17 cellular contexts compared by ENCODE assay signal in genomic region chr11:64817476-64817875, GRCh38. TPM values are rescaled to one million over a fixed set of nuclear protein-coding genes. Genes with fewer than 3 reads are reported as not detected.
DNase-seq lines count a peak whose midpoint lies in the region; ATAC-seq and TF ChIP-seq lines count a peak whose summit lies in the region.
"Had no signal": no experiment of that assay in that cellular context is flagged by ENCODE, and none has a peak within 500 bp of the region (broad histone marks: within the 10 kb centered on the region; RNA-seq: fewer than 3 reads in every experiment).

No MANE protein-coding gene starts in this region.

- CTCF ChIA-PET in MCF 10A (lab: Yijun Ruan, JAX): interaction anchor here (0.7 kb wide), 1 partner anchor 77 kb away, joined by 3 read pairs; no protein-coding TSS in a partner anchor

- no TSS peak for BruUV-seq in MCF 10A (replicated peaks; lab: Mats Ljungman, UMichigan)

- no peak overlapping the region for H3K4me2 ChIP-seq in osteoblast (ENCODE audit: insufficient read depth, low read length)
- H3K4me2 ChIP-seq: GM23338 had no signal

- POLR2A ChIA-PET in MCF 10A (lab: Yijun Ruan, JAX): no interaction called here

- DNase-seq in MCF 10A (ENCODE audit: unreplicated experiment) (no peak), breast epithelium (ENCODE audit: low spot score in 2 of 2) (no peak), glutamatergic neuron (no peak), osteoblast (ENCODE audit: insufficient read length, low spot score, missing footprints) (peak; percentile 0), SHP77 (lab: John Stamatoyannopoulos, UW) (no peak)
- DNase-seq in stimulated activated naive B cell treated with anti-CD40 and anti-IgM and Interleukin-4, amounts not matched to agents 10 μg/mL and 1 μg/mL and 100 μg/mL, for 72 hours: no peak
- DNase-seq: ACHN; BE2C; C1 segment of cervical spinal cord; CD4-positive, CD25-positive, alpha-beta regulatory T cell; CD8-positive, alpha-beta memory T cell; COR-L47; HCEC 1CT; IMR-90 had no signal

- intact Hi-C loops in MCF 10A (cut with micrococcal nuclease): no loop called here
- intact Hi-C loops in breast epithelium (cut with DNase I; ENCODE audit: low total_unique reads): no loop called here

- H3K27me3 Mint-ChIP-seq in MCF 10A (ENCODE audit: insufficient read depth, unreplicated experiment) (no peaks in the 10 kb centered on the region), glutamatergic neuron (ENCODE audit: unreplicated experiment) (peaks cover 6% of the 10 kb centered on the region)
- no peaks in the 10 kb centered on the region for H3K27me3 Mint-ChIP-seq in stimulated activated naive B cell treated with anti-CD40 and anti-IgM and Interleukin-4, amounts not matched to agents 10 μg/mL and 1 μg/mL and 100 μg/mL, for 72 hours
- H3K27me3 Mint-ChIP-seq: CD8-positive, alpha-beta memory T cell had no signal

- H4K20me1 ChIP-seq in osteoblast (ENCODE audit: insufficient read depth, low read length): no peaks in the 10 kb centered on the region

- TF ChIP-seq POLR2A in breast epithelium (IDR thresholded peaks at IDR 0.05): no peak

- H3K36me3 ChIP-seq in breast epithelium: no peaks in the 10 kb centered on the region
- no peaks in the 10 kb centered on the region for H3K36me3 ChIP-seq in osteoblast (ENCODE audit: insufficient read depth, low read length)
- H3K36me3 ChIP-seq: BE2C had no signal

- H3K4me3 ChIP-seq in breast epithelium (no peak overlapping the region), osteoblast (ENCODE audit: insufficient read depth, low read length) (no peak overlapping the region)
- H3K4me3 ChIP-seq: GM23338 had no signal

- H3K36me3 Mint-ChIP-seq in MCF 10A (ENCODE audit: insufficient read depth, unreplicated experiment) (no peaks in the 10 kb centered on the region), glutamatergic neuron (ENCODE audit: unreplicated experiment) (no peaks in the 10 kb centered on the region)
- H3K36me3 Mint-ChIP-seq in stimulated activated naive B cell treated with anti-CD40 and anti-IgM and Interleukin-4, amounts not matched to agents 10 μg/mL and 1 μg/mL and 100 μg/mL, for 72 hours: no peaks in the 10 kb centered on the region
- H3K36me3 Mint-ChIP-seq: CD4-positive, CD25-positive, alpha-beta regulatory T cell; CD8-positive, alpha-beta memory T cell had no signal

- TF ChIP-seq CTCF in MCF 10A (IDR thresholded peaks at IDR 0.05; ENCODE audit: unreplicated experiment) (no peak), breast epithelium (IDR thresholded peaks at IDR 0.05) (no peak), glutamatergic neuron (IDR thresholded peaks at IDR 0.05; ENCODE audit: partially characterized antibody, unreplicated experiment) (no peak), osteoblast (IDR thresholded peaks at IDR 0.05; ENCODE audit: extremely low read depth, low read depth, low read length) (no peak)

- H3K9me3 Mint-ChIP-seq in MCF 10A (ENCODE audit: unreplicated experiment) (no peaks in the 10 kb centered on the region), glutamatergic neuron (ENCODE audit: unreplicated experiment) (peaks cover 6% of the 10 kb centered on the region)
- no peaks in the 10 kb centered on the region for H3K9me3 Mint-ChIP-seq in stimulated activated naive B cell treated with anti-CD40 and anti-IgM and Interleukin-4, amounts not matched to agents 10 μg/mL and 1 μg/mL and 100 μg/mL, for 72 hours
- H3K9me3 Mint-ChIP-seq: CD8-positive, alpha-beta memory T cell; GM23338 had no signal

- H3K4me1 Mint-ChIP-seq in MCF 10A (ENCODE audit: insufficient read depth, unreplicated experiment) (peaks cover 6% of the 10 kb centered on the region), glutamatergic neuron (ENCODE audit: low read depth, unreplicated experiment) (peaks cover 8% of the 10 kb centered on the region)
- peaks cover 12 to 13% of the 10 kb centered on the region in 2 donors for H3K4me1 Mint-ChIP-seq in stimulated activated naive B cell treated with anti-CD40 and anti-IgM and Interleukin-4, amounts not matched to agents 10 μg/mL and 1 μg/mL and 100 μg/mL, for 72 hours
- H3K4me1 Mint-ChIP-seq: CD4-positive, CD25-positive, alpha-beta regulatory T cell; CD8-positive, alpha-beta memory T cell; GM23338 had no signal

- H3K27ac Mint-ChIP-seq in MCF 10A (ENCODE audit: low read depth, unreplicated experiment) (peak overlapping the region; percentile 4), glutamatergic neuron (ENCODE audit: unreplicated experiment) (peak overlapping the region; percentile 28)
- H3K27ac Mint-ChIP-seq in stimulated activated naive B cell treated with anti-CD40 and anti-IgM and Interleukin-4, amounts not matched to agents 10 μg/mL and 1 μg/mL and 100 μg/mL, for 72 hours: peak overlapping the region; percentile 21
- H3K27ac Mint-ChIP-seq: GM23338 had no signal

- H3K27ac ChIP-seq in breast epithelium (no peak overlapping the region), osteoblast (ENCODE audit: low read depth, low read length) (no peak overlapping the region)

- H2AFZ ChIP-seq in osteoblast (ENCODE audit: low read length): no peak overlapping the region
- H2AFZ ChIP-seq: GM23338 had no signal

- no peaks in the 10 kb centered on the region for H3K79me2 ChIP-seq in osteoblast (ENCODE audit: insufficient read depth, low read length)

- H3K27me3 ChIP-seq in breast epithelium: no peaks in the 10 kb centered on the region
- no peaks in the 10 kb centered on the region for H3K27me3 ChIP-seq in osteoblast (ENCODE audit: insufficient read depth, low read length)
- H3K27me3 ChIP-seq: BE2C had no signal

- ATAC-seq in stimulated activated naive B cell treated with anti-CD40 and anti-IgM and Interleukin-4, amounts not matched to agents 10 μg/mL and 1 μg/mL and 100 μg/mL, for 72 hours (replicated peaks): no peak
- no peak for ATAC-seq in HG02571 (IDR thresholded peaks at IDR 0.05; ENCODE audit: unreplicated experiment)
- no peak for ATAC-seq in HG02885 (IDR thresholded peaks at IDR 0.05; ENCODE audit: poor library complexity, unreplicated experiment)
- ATAC-seq: GM23338 had no signal

- no peaks in the 10 kb centered on the region for H3K4me1 ChIP-seq in breast epithelium
- H3K4me1 ChIP-seq in osteoblast (ENCODE audit: insufficient read depth, low read length): no peaks in the 10 kb centered on the region
- H3K4me1 ChIP-seq: BE2C had no signal

- H3K4me3 Mint-ChIP-seq in MCF 10A (ENCODE audit: unreplicated experiment) (no peak overlapping the region), glutamatergic neuron (ENCODE audit: unreplicated experiment) (peak overlapping the region; percentile 0)
- H3K4me3 Mint-ChIP-seq in stimulated activated naive B cell treated with anti-CD40 and anti-IgM and Interleukin-4, amounts not matched to agents 10 μg/mL and 1 μg/mL and 100 μg/mL, for 72 hours: no peak overlapping the region
- H3K4me3 Mint-ChIP-seq: CD4-positive, CD25-positive, alpha-beta regulatory T cell; CD8-positive, alpha-beta memory T cell; GM23338 had no signal

- H3K9me3 ChIP-seq in breast epithelium (no peaks in the 10 kb centered on the region), osteoblast (ENCODE audit: low read depth, low read length) (no peaks in the 10 kb centered on the region)
- H3K9me3 ChIP-seq: BE2C had no signal

RNA-seq across cellular contexts. Expression of gene MEN1, which starts 7.1 kb away (rescaled TPM):
- total RNA-seq in MCF 10A (2022): 29.2 and 33.1 TPM in 2 replicates
- 10 to 100 TPM; 11.4 to 19.0 (median 14.8) TPM for total RNA-seq in breast epithelium
- 39.7 TPM for total RNA-seq in glutamatergic neuron (ENCODE audit: unreplicated experiment)
- total RNA-seq in osteoblast: 12.3 and 13.3 TPM in 2 replicates

RNA-seq across cellular contexts. Expression of gene MAP4K2, which starts 14.5 kb away (rescaled TPM):
- total RNA-seq in MCF 10A (2022) (4.9 and 6.8 TPM in 2 replicates), breast epithelium (10 to 100 TPM in 2 of 3 donors, 1 to 10 TPM in 1; 7.7 to 16.1 (median 14.0) TPM), glutamatergic neuron (ENCODE audit: unreplicated experiment) (15.9 TPM), osteoblast (6.2 and 9.8 TPM in 2 replicates)

RNA-seq across cellular contexts. Expression of gene CDC42BPG, which starts 27.0 kb away (rescaled TPM):
- total RNA-seq in MCF 10A (2022): 3.0 and 3.7 TPM in 2 replicates
- 10 to 100 TPM in 1 of 3 donors, 1 to 10 TPM in 1, not detected in 1; 5.9 to 14.9 TPM for total RNA-seq in breast epithelium
- 2.3 TPM for total RNA-seq in glutamatergic neuron (ENCODE audit: unreplicated experiment)
- total RNA-seq in osteoblast: under 0.01 and 0.29 TPM in 2 replicates

RNA-seq across cellular contexts. Expression of gene SF1, which starts 39.1 kb away (rescaled TPM):
- total RNA-seq in MCF 10A (2022) (446 and 503 TPM in 2 replicates), breast epithelium (100 to 1,000 TPM; 264 to 293 (median 277) TPM), glutamatergic neuron (ENCODE audit: unreplicated experiment) (415 TPM), osteoblast (114 and 130 TPM in 2 replicates)

RNA-seq across cellular contexts. Expression of gene PYGM, which starts 57.7 kb away (rescaled TPM):
- total RNA-seq in MCF 10A (2022) (0.09 and 0.10 TPM in 2 replicates), breast epithelium (1 to 10 TPM; 1.3 to 4.5 (median 3.4) TPM), glutamatergic neuron (ENCODE audit: unreplicated experiment) (5.5 TPM), osteoblast (0.29 and 0.36 TPM in 2 replicates)
